ENCODE assay signal across 8 cellular contexts in the genomic region with DNA sequence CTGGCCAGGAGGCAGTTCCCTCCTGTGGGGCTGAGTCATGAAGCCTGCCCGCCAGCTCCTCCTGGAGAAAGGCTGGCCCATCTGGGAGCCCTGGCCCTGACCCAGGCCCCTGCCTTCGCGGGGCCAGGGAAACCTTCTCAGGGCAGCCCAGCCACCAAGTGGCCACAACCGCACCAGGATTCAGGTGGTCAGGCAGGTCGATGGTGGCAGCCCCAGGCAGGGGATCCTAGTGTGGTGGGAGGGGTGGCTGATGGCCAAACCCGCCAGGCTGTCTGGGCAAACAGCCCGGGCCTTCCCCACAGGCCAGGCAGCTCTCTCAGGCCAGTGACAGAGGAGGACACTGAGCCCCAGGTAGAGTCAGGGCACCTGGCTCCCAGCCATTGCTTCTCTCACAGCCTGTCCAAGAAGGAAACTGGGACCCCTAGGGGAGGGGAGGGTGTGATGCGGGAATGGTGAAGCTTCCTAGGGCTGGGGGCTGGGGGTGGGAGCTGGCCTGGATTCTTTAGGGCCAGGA. TPM values are rescaled to one million over a fixed set of nuclear protein-coding genes. Genes with fewer than 3 reads are reported as not detected.
DNase-seq lines count a peak whose midpoint lies in the region; TF ChIP-seq lines count a peak whose summit lies in the region.

No MANE protein-coding gene starts in this region.

- peak overlapping the region; percentile 78 for H3K4me3 ChIP-seq in astrocyte of the cerebellum (ENCODE audit: low read depth, low read length)

- peaks cover 5% of the 10 kb centered on the region for H3K27me3 Mint-ChIP-seq in progenitor cell of endocrine pancreas

- in situ Hi-C loops in astrocyte of the cerebellum (cut with HindIII; ENCODE audit: low sequenced_read_pairs) = no loop called here

- peaks cover 17% of the 10 kb centered on the region for H3K4me1 Mint-ChIP-seq in progenitor cell of endocrine pancreas (ENCODE audit: low read depth)

- TF ChIP-seq CTCF in astrocyte of the cerebellum (IDR thresholded peaks at IDR 0.05; ENCODE audit: low read depth, low read length, missing control alignments) = no peak
- no peak for TF ChIP-seq CTCF in progenitor cell of endocrine pancreas (IDR thresholded peaks at IDR 0.05; ENCODE audit: unreplicated experiment)

- no peaks in the 10 kb centered on the region for H3K36me3 Mint-ChIP-seq in progenitor cell of endocrine pancreas (ENCODE audit: insufficient read depth)

- H3K27ac Mint-ChIP-seq in progenitor cell of endocrine pancreas = no peak overlapping the region

- H3K4me3 Mint-ChIP-seq in progenitor cell of endocrine pancreas (ENCODE audit: low read depth) = peak overlapping the region; percentile 95

- peak; percentile 90 for DNase-seq in Daoy (ENCODE audit: low read depth)
- DNase-seq in MV-4-11 (lab: John Stamatoyannopoulos, UW) = peak; percentile 65
- DNase-seq in astrocyte of the cerebellum (ENCODE audit: low read depth) = peak; percentile 86
- peak; percentile 99 for DNase-seq in hepatic stellate cell (ENCODE audit: low spot score)
- DNase-seq in progenitor cell of endocrine pancreas (ENCODE audit: low spot score, unreplicated experiment) = no peak
- DNase-seq in stimulated activated naive CD4-positive, alpha-beta T cell treated with Interleukin-2 at 50 U/mL for 16 hours (lab: John Stamatoyannopoulos, UW) = no peak
- no peak for DNase-seq in stimulated activated CD4-positive, alpha-beta T cell treated with anti-CD3 and anti-CD28 coated beads, Interleukin-1b, Interleukin-23, amount 100 ng/mL, for 48 hours
- DNase-seq in NCI-H2227 (lab: John Stamatoyannopoulos, UW; ENCODE audit: unreplicated experiment) = no peak

- no peaks in the 10 kb centered on the region for H3K9me3 Mint-ChIP-seq in progenitor cell of endocrine pancreas (ENCODE audit: low read depth)

RNA-seq across cellular contexts. Expression of gene TWF2, which starts 1.2 kb away (rescaled TPM):
- 103 and 109 TPM in 2 replicates for total RNA-seq in Daoy (2014; rRNA removed; shearing (Covaris generic))
- total RNA-seq in progenitor cell of endocrine pancreas = 27.6 and 31.5 TPM in 2 replicates

RNA-seq across cellular contexts. Expression of gene PPM1M, which starts 7.8 kb away (rescaled TPM):
- total RNA-seq in Daoy (2014; rRNA removed; shearing (Covaris generic)) = 2.3 and 6.6 TPM in 2 replicates
- total RNA-seq in progenitor cell of endocrine pancreas = 6.1 and 6.7 TPM in 2 replicates

RNA-seq across cellular contexts. Expression of gene TLR9, which starts 12.3 kb away (rescaled TPM):
- not detected in 2 replicates for total RNA-seq in Daoy (2014; rRNA removed; shearing (Covaris generic))
- not detected in 2 replicates for total RNA-seq in progenitor cell of endocrine pancreas

RNA-seq across cellular contexts. Expression of gene ALAS1, which starts 39.8 kb away (rescaled TPM):
- total RNA-seq in Daoy (2014; rRNA removed; shearing (Covaris generic)) = 35.5 and 50.2 TPM in 2 replicates
- 29.5 and 32.2 TPM in 2 replicates for total RNA-seq in progenitor cell of endocrine pancreas

RNA-seq across cellular contexts. Expression of gene WDR82, which starts 40.7 kb away (rescaled TPM):
- total RNA-seq in Daoy (2014; rRNA removed; shearing (Covaris generic)) = 27.7 and 31.1 TPM in 2 replicates
- 89.3 and 93.1 TPM in 2 replicates for total RNA-seq in progenitor cell of endocrine pancreas

Comparison
In these comparisons a context has a peak if more than half of its experiments do, and no peak if none do; other contexts are left out.
1. DNase-seq: peak in Daoy (single experiment), MV-4-11 (single experiment), astrocyte of the cerebellum (single experiment) and hepatic stellate cell (single experiment); none in progenitor cell of endocrine pancreas (single experiment), stimulated activated naive CD4-positive, alpha-beta T cell treated with Interleukin-2 at 50 U/mL for 16 hours (single experiment), stimulated activated CD4-positive, alpha-beta T cell treated with anti-CD3 and anti-CD28 coated beads, Interleukin-1b, Interleukin-23, amount 100 ng/mL, for 48 hours (single experiment) and NCI-H2227 (single experiment).